16 cellular contexts compared by ENCODE assay signal in the genomic region with DNA sequence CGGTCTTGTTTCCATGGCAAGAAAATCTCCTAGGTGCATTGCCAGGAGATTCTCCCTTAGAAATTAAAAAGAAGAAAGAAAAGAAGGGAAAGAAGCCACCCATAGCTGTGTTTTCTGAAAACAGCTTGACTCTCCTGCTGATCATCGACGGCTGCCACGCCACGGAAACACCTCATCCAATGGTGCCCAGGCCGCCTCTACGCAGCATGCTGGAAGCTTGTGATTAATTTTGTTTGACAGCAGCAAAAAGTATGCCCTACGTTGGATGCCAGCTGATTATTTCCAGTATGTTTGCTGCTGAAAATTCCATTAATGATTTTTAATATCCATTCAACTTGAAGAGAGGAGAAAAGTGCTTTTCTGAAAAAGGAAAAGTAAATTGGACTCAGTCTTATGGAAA. TPM values are rescaled to one million over a fixed set of nuclear protein-coding genes. Genes with fewer than 3 reads are reported as not detected.
DNase-seq lines count a peak whose midpoint lies in the region; TF ChIP-seq lines count a peak whose summit lies in the region.
"Had no signal": no experiment of that assay in that cellular context is flagged by ENCODE, and none has a peak within 500 bp of the region (broad histone marks: within the 10 kb centered on the region; RNA-seq: fewer than 3 reads in every experiment).

No MANE protein-coding gene starts in this region.

- H4K8ac ChIP-seq in mesendoderm (ENCODE audit: low read depth, low read length): peak overlapping the region; percentile 56

- DNase-seq in NCI-H446 treated with DMSO at 0.1 percent for 48 hours (lab: John Stamatoyannopoulos, UW) (peak; percentile 37), cerebellar cortex (ENCODE audit: low spot score) (peak; percentile 82), mesendoderm (no peak), retinal pigment epithelial cell (ENCODE audit: low read depth) (peak; percentile 21), T1000 (lab: John Stamatoyannopoulos, UW) (no peak), lower leg skin (ENCODE audit: low spot score in 2 of 2) (no peak)
- no peak for DNase-seq in activated naive CD4-positive, alpha-beta T cell treated with anti-CD3 and anti-CD28 coated beads, Interleukin-2, amount 10 ng/mL, durations not matched to agents 7 days and 5 days
- DNase-seq in T-helper 2 cell treated with Interferon-gamma antibody and Interleukin-4, amounts not matched to agents 5 μg/mL and 100 μg/mL, for 36 hours (ENCODE audit: low spot score): no peak
- DNase-seq: Calu3; CD4-positive, alpha-beta memory T cell; COR-L47; DMS53; DMS79 treated with DMSO at 0.1 percent for 48 hours; GOT3; HFFc6 had no signal

- H3K27ac Mint-ChIP-seq in activated naive CD4-positive, alpha-beta T cell treated with anti-CD3 and anti-CD28 coated beads, Interleukin-2, amount 10 ng/mL, durations not matched to agents 7 days and 5 days: no peak overlapping the region
- H3K27ac Mint-ChIP-seq in T-helper 2 cell treated with Interferon-gamma antibody and Interleukin-4, amounts not matched to agents 5 μg/mL and 100 μg/mL, for 36 hours: no peak overlapping the region
- H3K27ac Mint-ChIP-seq: CD4-positive, alpha-beta memory T cell; HFFc6 had no signal

- H2BK15ac ChIP-seq in mesendoderm (replicated peaks; ENCODE audit: low read depth): no peak overlapping the region

- H2BK5ac ChIP-seq in mesendoderm (ENCODE audit: low read length): no peak overlapping the region

- H3K9me3 Mint-ChIP-seq in activated naive CD4-positive, alpha-beta T cell treated with anti-CD3 and anti-CD28 coated beads, Interleukin-2, amount 10 ng/mL, durations not matched to agents 7 days and 5 days: no peaks in the 10 kb centered on the region
- peaks cover 4% of the 10 kb centered on the region for H3K9me3 Mint-ChIP-seq in T-helper 2 cell treated with Interferon-gamma antibody and Interleukin-4, amounts not matched to agents 5 μg/mL and 100 μg/mL, for 36 hours
- H3K9me3 Mint-ChIP-seq: CD4-positive, alpha-beta memory T cell; HFFc6 had no signal

- no peaks in the 10 kb centered on the region for H3K4me1 ChIP-seq in mesendoderm (ENCODE audit: control insufficient read depth, low read depth, low read length)
- H3K4me1 ChIP-seq: HAP-1 had no signal

- no peak overlapping the region for H3K27ac ChIP-seq in mesendoderm (ENCODE audit: low read depth, low read length)

- no peaks in the 10 kb centered on the region for H3K36me3 ChIP-seq in mesendoderm (ENCODE audit: control insufficient read depth, insufficient read depth, low read length)
- H3K36me3 ChIP-seq: HAP-1 had no signal

- H3K4me1 Mint-ChIP-seq in activated naive CD4-positive, alpha-beta T cell treated with anti-CD3 and anti-CD28 coated beads, Interleukin-2, amount 10 ng/mL, durations not matched to agents 7 days and 5 days: no peaks in the 10 kb centered on the region
- H3K4me1 Mint-ChIP-seq in T-helper 2 cell treated with Interferon-gamma antibody and Interleukin-4, amounts not matched to agents 5 μg/mL and 100 μg/mL, for 36 hours (ENCODE audit: low read depth): no peaks in the 10 kb centered on the region
- H3K4me1 Mint-ChIP-seq: CD4-positive, alpha-beta memory T cell had no signal

- no peak overlapping the region for H3K18ac ChIP-seq in mesendoderm (ENCODE audit: low read length)

- H2BK120ac ChIP-seq in mesendoderm (ENCODE audit: low read depth, low read length): no peak overlapping the region

- H2AK5ac ChIP-seq in mesendoderm (ENCODE audit: low read length): no peak overlapping the region

- no peaks in the 10 kb centered on the region for H3K36me3 Mint-ChIP-seq in activated naive CD4-positive, alpha-beta T cell treated with anti-CD3 and anti-CD28 coated beads, Interleukin-2, amount 10 ng/mL, durations not matched to agents 7 days and 5 days
- H3K36me3 Mint-ChIP-seq in T-helper 2 cell treated with Interferon-gamma antibody and Interleukin-4, amounts not matched to agents 5 μg/mL and 100 μg/mL, for 36 hours (ENCODE audit: low read depth): no peaks in the 10 kb centered on the region
- H3K36me3 Mint-ChIP-seq: CD4-positive, alpha-beta memory T cell had no signal

- no peak for TF ChIP-seq POLR2A in lower leg skin (IDR thresholded peaks at IDR 0.05)

- CTCF ChIA-PET in activated naive CD4-positive, alpha-beta T cell treated with anti-CD3 and anti-CD28 coated beads, Interleukin-2, amount 10 ng/mL, durations not matched to agents 7 days and 5 days (lab: Charles Lee): no interaction called here

- H3K4me3 Mint-ChIP-seq in activated naive CD4-positive, alpha-beta T cell treated with anti-CD3 and anti-CD28 coated beads, Interleukin-2, amount 10 ng/mL, durations not matched to agents 7 days and 5 days: no peak overlapping the region
- no peak overlapping the region for H3K4me3 Mint-ChIP-seq in T-helper 2 cell treated with Interferon-gamma antibody and Interleukin-4, amounts not matched to agents 5 μg/mL and 100 μg/mL, for 36 hours
- H3K4me3 Mint-ChIP-seq: CD4-positive, alpha-beta memory T cell; HFFc6 had no signal

- H3K4me2 ChIP-seq in mesendoderm (ENCODE audit: low read length): no peak overlapping the region

- no peak overlapping the region for H4K5ac ChIP-seq in mesendoderm (ENCODE audit: low read length)

- H3K27me3 ChIP-seq in mesendoderm (ENCODE audit: insufficient read depth, low read length, poor library complexity): no peaks in the 10 kb centered on the region

- TF ChIP-seq CTCF in retinal pigment epithelial cell (conservative IDR thresholded peaks at IDR 0.05; ENCODE audit: low read depth, low read length) (no peak), lower leg skin (IDR thresholded peaks at IDR 0.05) (no peak)

- no peaks in the 10 kb centered on the region for H3K27me3 Mint-ChIP-seq in activated naive CD4-positive, alpha-beta T cell treated with anti-CD3 and anti-CD28 coated beads, Interleukin-2, amount 10 ng/mL, durations not matched to agents 7 days and 5 days
- no peaks in the 10 kb centered on the region for H3K27me3 Mint-ChIP-seq in T-helper 2 cell treated with Interferon-gamma antibody and Interleukin-4, amounts not matched to agents 5 μg/mL and 100 μg/mL, for 36 hours (ENCODE audit: low read depth)
- H3K27me3 Mint-ChIP-seq: CD4-positive, alpha-beta memory T cell had no signal

- WGBS in mesendoderm (ENCODE audit: extremely low coverage, insufficient coverage, low lambda C conversion rate): no CpG with 5 or more reads among the region's 8 CpGs
- 88 to 91% methylated on average over 8 of the region's 8 CpGs for WGBS in lower leg skin, 2 donors

- intact Hi-C loops in lower leg skin (cut with DNase I; ENCODE audit: low total_unique reads): no loop called here

- H3K9ac ChIP-seq in mesendoderm (ENCODE audit: low read length): no peak overlapping the region

- no peak overlapping the region for H3K56ac ChIP-seq in mesendoderm (ENCODE audit: low read length)

- no peak overlapping the region for H3K4ac ChIP-seq in mesendoderm (ENCODE audit: low read depth, low read length)

- no peaks in the 10 kb centered on the region for H3K79me1 ChIP-seq in mesendoderm (ENCODE audit: low read length)

- H3K79me2 ChIP-seq in mesendoderm (ENCODE audit: control insufficient read depth, insufficient read depth, low read length): no peaks in the 10 kb centered on the region

- no peak overlapping the region for H3K4me3 ChIP-seq in mesendoderm (ENCODE audit: low read length)
- no peak overlapping the region for H3K4me3 ChIP-seq in retinal pigment epithelial cell (ENCODE audit: low read length)
- no peak overlapping the region for H3K4me3 ChIP-seq in lower leg skin (ENCODE audit: low read depth, poor library complexity, severe bottlenecking)
- H3K4me3 ChIP-seq: HAP-1 had no signal

- H3K23ac ChIP-seq in mesendoderm (ENCODE audit: low read length): no peak overlapping the region

RNA-seq across cellular contexts. Expression of a gene that starts 24.2 kb away (rescaled TPM):
- polyA plus RNA-seq in mesendoderm (2013, experiment 1 of 2): 17.9 TPM
- 16.8 TPM for polyA plus RNA-seq in mesendoderm (2013, experiment 2 of 2)
- total RNA-seq in lower leg skin: 10 to 100 TPM in 3 of 4 donors, 1 to 10 TPM in 1; 7.1 to 28.8 (median 18.3) TPM
- total RNA-seq: CD4-positive, alpha-beta memory T cell had no signal
- polyA plus RNA-seq: CD4-positive, alpha-beta memory T cell had no signal

Comparison
In these comparisons a context has a peak if more than half of its experiments do, and no peak if none do; other contexts are left out.
1. DNase-seq: peak in NCI-H446 treated with DMSO at 0.1 percent for 48 hours (single experiment), cerebellar cortex (single experiment) and retinal pigment epithelial cell (single experiment); none in mesendoderm (single experiment), T1000 (single experiment), activated naive CD4-positive, alpha-beta T cell treated with anti-CD3 and anti-CD28 coated beads, Interleukin-2, amount 10 ng/mL, durations not matched to agents 7 days and 5 days (single experiment), lower leg skin (0 of 2) and T-helper 2 cell treated with Interferon-gamma antibody and Interleukin-4, amounts not matched to agents 5 μg/mL and 100 μg/mL, for 36 hours (single experiment).